ENCODE assay signal across 15 cellular contexts in the genomic region with DNA sequence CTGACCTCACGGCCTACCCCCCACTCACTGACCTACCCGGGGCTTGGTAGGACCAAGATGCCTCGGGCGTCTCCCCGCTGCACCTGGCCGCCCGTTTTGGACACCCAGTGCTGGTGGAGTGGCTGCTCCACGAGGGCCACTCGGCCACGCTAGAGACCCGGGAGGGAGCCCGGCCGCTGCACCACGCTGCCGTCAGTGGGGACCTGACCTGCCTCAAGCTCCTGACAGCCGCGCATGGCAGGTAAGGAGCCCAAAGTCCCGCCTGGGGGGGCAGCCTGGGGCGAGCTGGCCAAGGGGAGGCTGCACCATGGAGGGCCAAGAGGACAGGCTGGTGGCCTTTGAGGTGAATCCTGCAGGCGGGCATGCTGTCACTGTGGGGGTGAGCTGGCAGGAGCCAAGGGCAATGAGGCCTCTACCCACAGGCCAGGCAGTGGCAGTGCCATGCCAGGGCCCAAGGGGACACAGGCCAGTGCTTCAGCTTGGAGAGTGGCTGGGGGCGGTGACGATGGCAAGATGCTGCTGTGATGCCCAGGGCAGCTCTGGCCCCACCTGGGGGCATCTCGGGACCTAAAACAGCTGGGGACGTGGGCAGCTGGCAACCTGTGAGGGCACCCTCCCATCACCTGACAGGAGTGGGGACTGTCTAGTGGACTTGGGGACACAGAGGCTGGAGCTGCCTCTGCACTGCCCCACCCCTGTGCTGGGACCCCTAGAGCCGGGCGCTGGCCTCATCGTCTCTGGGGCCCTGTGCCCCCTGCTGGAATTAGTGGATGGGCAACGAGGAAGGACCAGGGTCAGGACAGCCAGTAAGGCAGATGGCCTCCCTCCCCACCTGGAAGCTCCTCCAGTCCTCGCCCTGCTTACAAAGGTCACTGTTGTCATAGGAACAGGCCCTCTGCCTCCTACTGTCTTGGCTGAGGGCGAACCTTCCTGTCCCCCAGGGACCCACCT. TPM values are rescaled to one million over a fixed set of nuclear protein-coding genes. Genes with fewer than 3 reads are reported as not detected.
DNase-seq lines count a peak whose midpoint lies in the region; ATAC-seq and TF ChIP-seq lines count a peak whose summit lies in the region.
"Had no signal": no experiment of that assay in that cellular context is flagged by ENCODE, and none has a peak within 500 bp of the region (broad histone marks: within the 10 kb centered on the region; RNA-seq: fewer than 3 reads in every experiment).

No MANE protein-coding gene starts in this region.

- TF ChIP-seq POLR2A in spleen (IDR thresholded peaks at IDR 0.05) = no peak

- peak; percentile 19 for DNase-seq in activated naive CD4-positive, alpha-beta T cell treated with anti-CD3 and anti-CD28 coated beads, Interleukin-2, amount 10 ng/mL, durations not matched to agents 7 days and 5 days
- DNase-seq in activated naive CD4-positive, alpha-beta T cell treated with anti-CD3 and anti-CD28 coated beads, Interleukin-2, amount 50 U/mL, for 16 hours = no peak
- peak; percentile 87 for DNase-seq in mesenteric fat pad (ENCODE audit: low spot score)
- peak; percentile 60 for DNase-seq in upper lobe of right lung
- no peak for DNase-seq in spleen
- no peak for DNase-seq in GM19240 (ENCODE audit: insufficient read length, low spot score)
- no peak for DNase-seq in KBM-7
- DNase-seq: Caco-2; effector memory CD4-positive, alpha-beta T cell; NCI-H146 had no signal

- no peaks in the 10 kb centered on the region for H3K9me3 Mint-ChIP-seq in activated naive CD4-positive, alpha-beta T cell treated with anti-CD3 and anti-CD28 coated beads, Interleukin-2, amount 10 ng/mL, durations not matched to agents 7 days and 5 days
- no peaks in the 10 kb centered on the region for H3K9me3 Mint-ChIP-seq in activated T-helper 17 cell treated with anti-CD3 and anti-CD28 coated beads, Interleukin-2, amount 50 U/mL, for 72 hours
- H3K9me3 Mint-ChIP-seq: activated naive CD4-positive, alpha-beta T cell treated with anti-CD3 and anti-CD28 coated beads, Interleukin-2, amount 50 U/mL, for 72 hours had no signal

- H3K27me3 ChIP-seq in upper lobe of right lung = no peaks in the 10 kb centered on the region
- no peaks in the 10 kb centered on the region for H3K27me3 ChIP-seq in spleen (replicated peaks in 1 of 7)
- H3K27me3 ChIP-seq: breast epithelium, ovary had no signal

- peaks cover 5% of the 10 kb centered on the region for H3K4me1 ChIP-seq in upper lobe of right lung
- peaks cover 5 to 43% (median 28%) of the 10 kb centered on the region in 6 donors for H3K4me1 ChIP-seq in spleen
- H3K4me1 ChIP-seq: breast epithelium, Caco-2 had no signal

- no peaks in the 10 kb centered on the region for H3K9me3 ChIP-seq in upper lobe of right lung
- no peaks in the 10 kb centered on the region for H3K9me3 ChIP-seq in spleen
- H3K9me3 ChIP-seq: breast epithelium, Caco-2, ovary had no signal

- no peak overlapping the region for H3K27ac Mint-ChIP-seq in activated naive CD4-positive, alpha-beta T cell treated with anti-CD3 and anti-CD28 coated beads, Interleukin-2, amount 10 ng/mL, durations not matched to agents 7 days and 5 days
- peak overlapping the region; percentile 36 for H3K27ac Mint-ChIP-seq in activated T-helper 17 cell treated with anti-CD3 and anti-CD28 coated beads, Interleukin-2, amount 50 U/mL, for 72 hours

- H3K4me1 Mint-ChIP-seq in activated naive CD4-positive, alpha-beta T cell treated with anti-CD3 and anti-CD28 coated beads, Interleukin-2, amount 10 ng/mL, durations not matched to agents 7 days and 5 days = no peaks in the 10 kb centered on the region
- no peaks in the 10 kb centered on the region for H3K4me1 Mint-ChIP-seq in activated T-helper 17 cell treated with anti-CD3 and anti-CD28 coated beads, Interleukin-2, amount 50 U/mL, for 72 hours

- H3K4me3 ChIP-seq in upper lobe of right lung (no peak overlapping the region), spleen (no peak overlapping the region)
- H3K4me3 ChIP-seq: breast epithelium, ovary had no signal

- intact Hi-C loops in upper lobe of right lung (cut with DNase I) (no loop called here), spleen (cut with DNase I; ENCODE audit: low total_unique reads) (no loop called here)

- H3K27ac ChIP-seq in upper lobe of right lung (no peak overlapping the region), spleen (no peak overlapping the region)
- H3K27ac ChIP-seq: breast epithelium, ovary had no signal

- TF ChIP-seq CTCF in upper lobe of right lung (IDR thresholded peaks at IDR 0.05) (no peak), spleen (IDR thresholded peaks at IDR 0.05 in 8 of 11, conservative IDR thresholded peaks at IDR 0.05 in 3 of 11) (no peak)

- no peaks in the 10 kb centered on the region for H3K36me3 ChIP-seq in upper lobe of right lung
- H3K36me3 ChIP-seq in spleen = no peaks in the 10 kb centered on the region
- H3K36me3 ChIP-seq: breast epithelium, ovary had no signal

- 86 to 92% (median 89%) methylated on average over 6 to 30 of the region's 30 CpGs for WGBS in spleen, 5 donors

- in situ Hi-C loops in KBM-7 (cut with MboI; ENCODE audit: low pct_unique_long_range_greater_than_20kb, low sequenced_read_pairs) = no loop called here

- H3K36me3 Mint-ChIP-seq in activated naive CD4-positive, alpha-beta T cell treated with anti-CD3 and anti-CD28 coated beads, Interleukin-2, amount 10 ng/mL, durations not matched to agents 7 days and 5 days = no peaks in the 10 kb centered on the region
- H3K36me3 Mint-ChIP-seq in activated T-helper 17 cell treated with anti-CD3 and anti-CD28 coated beads, Interleukin-2, amount 50 U/mL, for 72 hours (ENCODE audit: low read depth) = peaks cover 19% of the 10 kb centered on the region

- H3K27me3 Mint-ChIP-seq in activated naive CD4-positive, alpha-beta T cell treated with anti-CD3 and anti-CD28 coated beads, Interleukin-2, amount 10 ng/mL, durations not matched to agents 7 days and 5 days = peaks cover 4% of the 10 kb centered on the region
- no peaks in the 10 kb centered on the region for H3K27me3 Mint-ChIP-seq in activated T-helper 17 cell treated with anti-CD3 and anti-CD28 coated beads, Interleukin-2, amount 50 U/mL, for 72 hours

- CTCF ChIA-PET in activated naive CD4-positive, alpha-beta T cell treated with anti-CD3 and anti-CD28 coated beads, Interleukin-2, amount 10 ng/mL, durations not matched to agents 7 days and 5 days (lab: Charles Lee) = no interaction called here

- no peak for ATAC-seq in activated T-helper 17 cell treated with anti-CD3 and anti-CD28 coated beads, Interleukin-2, amount 50 U/mL, for 72 hours (replicated peaks)
- no peak for ATAC-seq in upper lobe of right lung
- ATAC-seq: activated naive CD4-positive, alpha-beta T cell treated with anti-CD3 and anti-CD28 coated beads, Interleukin-2, amount 50 U/mL, for 72 hours had no signal

- no peak overlapping the region for H3K4me3 Mint-ChIP-seq in activated naive CD4-positive, alpha-beta T cell treated with anti-CD3 and anti-CD28 coated beads, Interleukin-2, amount 10 ng/mL, durations not matched to agents 7 days and 5 days
- no peak overlapping the region for H3K4me3 Mint-ChIP-seq in activated T-helper 17 cell treated with anti-CD3 and anti-CD28 coated beads, Interleukin-2, amount 50 U/mL, for 72 hours

RNA-seq across cellular contexts. Expression of gene ESPNL, which starts 2.0 kb away (rescaled TPM):
- 1 to 10 TPM in 1 of 2 donors, under 1 TPM in 1; 0.39 to 1.0 TPM for total RNA-seq in activated T-helper 17 cell treated with anti-CD3 and anti-CD28 coated beads, Interleukin-2, amount 50 U/mL, for 72 hours
- total RNA-seq in mesenteric fat pad = 0.48 TPM
- 0.35 TPM for total RNA-seq in upper lobe of right lung
- total RNA-seq in spleen = 1 to 10 TPM in 4 of 7 donors, under 1 TPM in 3; 0.65 to 5.1 (median 1.5) TPM
- polyA plus RNA-seq in spleen = 1 to 10 TPM; 1.3 to 6.2 (median 3.8) TPM
- total RNA-seq: Caco-2 had no signal

RNA-seq across cellular contexts. Expression of gene KLHL30, which starts 36.3 kb away (rescaled TPM):
- not detected for total RNA-seq in activated T-helper 17 cell treated with anti-CD3 and anti-CD28 coated beads, Interleukin-2, amount 50 U/mL, for 72 hours
- total RNA-seq in mesenteric fat pad (4.4 TPM), upper lobe of right lung (0.90 TPM), spleen (under 1 TPM in 5 of 7 donors, not detected in 2; 0.15 to 0.85 (median 0.23) TPM)
- polyA plus RNA-seq in spleen = under 1 TPM; 0.09 to 0.29 (median 0.22) TPM
- total RNA-seq: activated naive CD4-positive, alpha-beta T cell treated with anti-CD3 and anti-CD28 coated beads, Interleukin-2, amount 50 U/mL, for 72 hours had no signal
- polyA plus RNA-seq: AG04450 had no signal

RNA-seq across cellular contexts. Expression of gene SCLY, which starts 41.4 kb away (rescaled TPM):
- 10 to 100 TPM; 56.2 to 57.1 TPM for total RNA-seq in activated T-helper 17 cell treated with anti-CD3 and anti-CD28 coated beads, Interleukin-2, amount 50 U/mL, for 72 hours
- total RNA-seq in mesenteric fat pad (13.6 TPM), upper lobe of right lung (13.0 TPM), spleen (10 to 100 TPM; 13.5 to 22.7 (median 17.5) TPM)
- polyA plus RNA-seq in spleen = 1 to 10 TPM; 5.8 to 10.0 (median 6.7) TPM

RNA-seq across cellular contexts. Expression of gene ERFE, which starts 56.6 kb away (rescaled TPM):
- not detected for total RNA-seq in activated T-helper 17 cell treated with anti-CD3 and anti-CD28 coated beads, Interleukin-2, amount 50 U/mL, for 72 hours
- total RNA-seq in mesenteric fat pad = 1.5 TPM
- total RNA-seq in upper lobe of right lung = not detected
- total RNA-seq in spleen = 10 to 100 TPM in 1 of 7 donors, 1 to 10 TPM in 5, under 1 TPM in 1; 0.49 to 11.0 (median 2.4) TPM
- polyA plus RNA-seq in spleen = under 1 TPM; 0.06 to 0.63 (median 0.16) TPM

Comparison
In these comparisons a context has a peak if more than half of its experiments do, and no peak if none do; other contexts are left out.
1. DNase-seq: peak in activated naive CD4-positive, alpha-beta T cell treated with anti-CD3 and anti-CD28 coated beads, Interleukin-2, amount 10 ng/mL, durations not matched to agents 7 days and 5 days (single experiment), mesenteric fat pad (single experiment) and upper lobe of right lung (single experiment); none in activated naive CD4-positive, alpha-beta T cell treated with anti-CD3 and anti-CD28 coated beads, Interleukin-2, amount 50 U/mL, for 16 hours (single experiment), spleen (single experiment), GM19240 (single experiment) and KBM-7 (single experiment).